1 cellular context compared by ENCODE assay signal in genomic region chr19:19537321-19538048, GRCh38.
TF ChIP-seq lines count a peak whose summit lies in the region.

No MANE protein-coding gene starts in this region.

TF ChIP-seq in K562, 482 proteins besides CTCF, POLR2A, EP300 and RAD21:
- TF ChIP-seq ZNF561 (CRISPR knock-in tag; conservative IDR thresholded peaks at IDR 0.05) (no peak), PURB (CRISPR knock-in tag; IDR thresholded peaks at IDR 0.05; ENCODE audit: low read depth) (no peak), ZBTB12 (CRISPR knock-in tag; IDR thresholded peaks at IDR 0.05) (no peak), RBM22 (IDR thresholded peaks at IDR 0.05; ENCODE audit: low read depth, low read length, poor library complexity, severe bottlenecking) (no peak), NEUROD1 (IDR thresholded peaks at IDR 0.05; ENCODE audit: borderline replicate concordance, low read depth, low read length, partially characterized antibody) (no peak), NELFE (IDR thresholded peaks at IDR 0.05; ENCODE audit: insufficient read depth, insufficient read length) (no peak), ZNF140 (CRISPR knock-in tag; IDR thresholded peaks at IDR 0.05) (no peak), ZBTB33 (CRISPR knock-in tag; IDR thresholded peaks at IDR 0.05) (peak; percentile 63), SAFB (IDR thresholded peaks at IDR 0.05; ENCODE audit: borderline replicate concordance, low read depth, low read length) (no peak), POLR2G (IDR thresholded peaks at IDR 0.05; ENCODE audit: low read depth, low read length) (0 out of 2 replicates have a peak, but pooled peaks have one; percentile 31), THRAP3 (IDR thresholded peaks at IDR 0.05; ENCODE audit: borderline replicate concordance) (no peak), ZNF121 (CRISPR knock-in tag; conservative IDR thresholded peaks at IDR 0.05) (peak; percentile 89), CREB1 (IDR thresholded peaks at IDR 0.05) (no peak), CREB1 (CRISPR knock-in tag; IDR thresholded peaks at IDR 0.05) (no peak), ELF2 (CRISPR knock-in tag; IDR thresholded peaks at IDR 0.05) (no peak), MCM5 (IDR thresholded peaks at IDR 0.05; ENCODE audit: low read depth) (no peak)
